In the genomic region with DNA sequence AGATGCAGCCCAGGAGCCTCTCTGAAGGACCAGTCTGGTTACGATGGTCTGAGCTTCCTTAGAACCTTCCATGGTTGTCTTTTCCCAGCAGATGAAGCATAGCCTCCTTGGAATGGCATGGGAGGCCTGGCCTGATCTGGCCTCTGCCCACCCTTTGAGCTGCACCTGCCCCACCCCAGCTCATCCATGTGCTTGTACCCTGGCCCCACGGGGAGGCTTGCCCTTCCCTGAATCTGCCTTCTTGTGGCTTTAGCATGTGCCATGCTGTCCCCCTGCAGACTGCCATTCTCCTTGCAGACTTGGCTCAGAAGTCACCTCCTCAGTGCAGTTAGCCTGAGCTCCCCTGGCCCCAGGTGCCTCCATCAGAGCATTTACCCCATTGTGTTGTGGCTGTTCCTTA, we compare ENCODE assay signal across 21 cellular contexts.
DNase-seq lines count a peak whose midpoint lies in the region; ATAC-seq, FAIRE-seq and TF ChIP-seq lines count a peak whose summit lies in the region.
"Had no signal": no experiment of that assay in that cellular context is flagged by ENCODE, and none has a peak within 500 bp of the region (broad histone marks: within the 10 kb centered on the region; RNA-seq: fewer than 3 reads in every experiment).

No MANE protein-coding gene starts in this region.

- 91% methylated on average over 2 of the region's 2 CpGs for WGBS in tibial nerve, 2 donors

- peak; percentile 36 for FAIRE-seq in bronchial epithelial cell (lab: Jason Lieb, UNC)
- FAIRE-seq: A204.1, G401.6, GM12892 had no signal

- no peak overlapping the region for H3K27ac ChIP-seq in right atrium auricular region
- no peak overlapping the region for H3K27ac ChIP-seq in tibial nerve
- H3K27ac ChIP-seq: 22Rv1, BLaER1, C4-2B had no signal

- DNase-seq in Right ventricle myocardium inferior (ENCODE audit: missing footprints), result no peak
- DNase-seq in right atrium auricular region (ENCODE audit: low spot score), result no peak
- no peak for DNase-seq in bronchial epithelial cell (ENCODE audit: low read depth)
- no peak for DNase-seq in endothelial cell (ENCODE audit: low spot score)
- DNase-seq in posterior vena cava (ENCODE audit: low spot score), result peak; percentile 73
- no peak for DNase-seq in NCI-H345 (lab: John Stamatoyannopoulos, UW)
- no peak for DNase-seq in tibial nerve (ENCODE audit: low spot score in 2 of 2)
- no peak for DNase-seq in NOMO-1 treated with DMSO at 0.1 percent for 48 hours (lab: John Stamatoyannopoulos, UW; ENCODE audit: unreplicated experiment)
- DNase-seq: Caco-2; CD4-positive, CD25-positive, alpha-beta regulatory T cell; CD8-positive, alpha-beta T cell; DMS153; DND-41; HCEC 1CT had no signal

- intact Hi-C loops in Right ventricle myocardium inferior (cut with DNase I) (no loop called here), posterior vena cava (cut with DNase I) (no loop called here)

- peaks cover 5% of the 10 kb centered on the region for H3K27me3 Mint-ChIP-seq in endothelial cell (ENCODE audit: unreplicated experiment)

- H3K27me3 ChIP-seq in right atrium auricular region, result no peaks in the 10 kb centered on the region
- peaks cover 4% of the 10 kb centered on the region for H3K27me3 ChIP-seq in bronchial epithelial cell (ENCODE audit: control insufficient read depth, insufficient read depth, low read length)
- no peaks in the 10 kb centered on the region for H3K27me3 ChIP-seq in tibial nerve
- H3K27me3 ChIP-seq: BLaER1 had no signal

- H3K9me3 ChIP-seq in right atrium auricular region, result peaks cover 0 to 5% of the 10 kb centered on the region in 2 donors
- H3K9me3 ChIP-seq in tibial nerve, result peaks cover 0 to 19% (median 0%) of the 10 kb centered on the region in 4 donors

- TF ChIP-seq EP300 in tibial nerve (IDR thresholded peaks at IDR 0.05), result no peak

- ATAC-seq in Right ventricle myocardium inferior, result peak; percentile 10
- ATAC-seq: CD8-positive, alpha-beta T cell had no signal

- peaks cover 54% of the 10 kb centered on the region for H3K36me3 Mint-ChIP-seq in endothelial cell (ENCODE audit: low read depth, unreplicated experiment)
- H3K36me3 Mint-ChIP-seq: CD8-positive, alpha-beta T cell had no signal

- H3K4me3 ChIP-seq in right atrium auricular region (no peak overlapping the region), bronchial epithelial cell (ENCODE audit: low read depth, low read length) (no peak overlapping the region), tibial nerve (no peak overlapping the region)
- H3K4me3 ChIP-seq: BLaER1 had no signal

- no peak for TF ChIP-seq POLR2A in tibial nerve (IDR thresholded peaks at IDR 0.05)

- H3K27ac Mint-ChIP-seq in endothelial cell (ENCODE audit: unreplicated experiment), result peak overlapping the region; percentile 21
- H3K27ac Mint-ChIP-seq: B cell; CD8-positive, alpha-beta T cell had no signal

- H3K4me1 Mint-ChIP-seq in endothelial cell (ENCODE audit: unreplicated experiment), result no peaks in the 10 kb centered on the region
- H3K4me1 Mint-ChIP-seq: B cell; CD4-positive, CD25-positive, alpha-beta regulatory T cell had no signal

- H3K4me3 Mint-ChIP-seq in endothelial cell (ENCODE audit: unreplicated experiment), result peak overlapping the region; percentile 12
- H3K4me3 Mint-ChIP-seq: B cell; CD4-positive, CD25-positive, alpha-beta regulatory T cell; CD8-positive, alpha-beta T cell had no signal

- H3K36me3 ChIP-seq in right atrium auricular region (no peaks in the 10 kb centered on the region), bronchial epithelial cell (ENCODE audit: control insufficient read depth, insufficient read depth, low read length) (no peaks in the 10 kb centered on the region), tibial nerve (peaks cover 0 to 21% (median 0%) of the 10 kb centered on the region in 3 donors)

- H3K4me1 ChIP-seq in right atrium auricular region, result no peaks in the 10 kb centered on the region
- H3K4me1 ChIP-seq in tibial nerve, result no peaks in the 10 kb centered on the region
- H3K4me1 ChIP-seq: Caco-2 had no signal

- H3K9me3 Mint-ChIP-seq in endothelial cell (ENCODE audit: unreplicated experiment), result peaks cover 10% of the 10 kb centered on the region

- no peak for TF ChIP-seq CTCF in right atrium auricular region (IDR thresholded peaks at IDR 0.05)
- TF ChIP-seq CTCF in bronchial epithelial cell (IDR thresholded peaks at IDR 0.05; ENCODE audit: insufficient read depth, low read length, severe bottlenecking), result no peak
- TF ChIP-seq CTCF in endothelial cell (IDR thresholded peaks at IDR 0.05; ENCODE audit: unreplicated experiment), result no peak
- no peak for TF ChIP-seq CTCF in tibial nerve (IDR thresholded peaks at IDR 0.05)
